In the genomic region with DNA sequence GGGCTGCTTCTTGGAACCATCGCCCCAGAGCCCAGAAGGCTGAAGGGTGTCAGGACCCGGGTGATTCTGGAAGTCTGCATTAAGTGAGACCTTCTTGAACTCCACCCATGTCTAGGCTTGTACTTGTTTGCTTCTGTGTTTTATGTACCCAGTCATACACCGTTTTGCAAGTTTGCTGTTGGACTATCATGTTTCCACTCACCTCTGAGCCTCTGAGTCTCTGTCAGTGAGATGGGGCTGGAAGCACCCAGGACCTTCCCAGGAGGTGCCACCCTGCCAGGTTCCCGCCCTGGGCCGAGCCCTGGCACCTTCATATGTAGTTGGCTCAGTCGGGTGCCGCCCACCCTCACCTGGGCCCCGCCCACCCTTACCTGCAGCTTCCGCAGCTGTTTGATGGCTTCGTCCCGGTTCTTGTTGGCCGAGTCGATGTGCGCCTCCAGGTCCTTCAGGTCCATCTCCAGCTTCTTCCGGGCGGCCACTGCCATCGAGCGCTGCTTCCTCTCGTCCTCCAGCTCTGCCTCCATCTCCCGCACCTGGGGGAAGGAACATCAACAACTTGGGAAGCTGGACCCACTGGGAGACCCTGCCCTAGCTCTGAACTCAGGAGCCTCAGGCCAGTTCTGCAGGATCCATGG, we compare ENCODE assay signal across 1 cellular context.
TF ChIP-seq lines count a peak whose summit lies in the region.

No MANE protein-coding gene starts in this region.

TF ChIP-seq in SK-N-SH, 30 proteins besides CTCF, POLR2A, EP300 and RAD21 (continued from another document):
- no peak for TF ChIP-seq ZBTB33 (IDR thresholded peaks at IDR 0.05; ENCODE audit: borderline replicate concordance, low read depth)
- TF ChIP-seq NFIC (IDR thresholded peaks at IDR 0.05; ENCODE audit: borderline replicate concordance): no peak
- TF ChIP-seq YY1 (IDR thresholded peaks at IDR 0.05; ENCODE audit: low read depth): no peak
- TF ChIP-seq PBX3 (IDR thresholded peaks at IDR 0.05): no peak
- TF ChIP-seq GATA2 (CRISPR knock-in tag; IDR thresholded peaks at IDR 0.05): no peak
- TF ChIP-seq MAX (IDR thresholded peaks at IDR 0.05; ENCODE audit: low read depth): no peak
